23 cellular contexts compared by ENCODE assay signal in genomic region chr10:50517626-50518025, GRCh38.
"Had no signal": no experiment of that assay in that cellular context is flagged by ENCODE, and none has a peak within 500 bp of the region (broad histone marks: within the 10 kb centered on the region; RNA-seq: fewer than 3 reads in every experiment).

No MANE protein-coding gene starts in this region.

- DNase-seq: activated B cell treated with CpG ODN at 0.5 μM for 24 hours; activated CD4-positive, alpha-beta T cell treated with anti-CD3 and anti-CD28 coated beads for 36 hours; activated CD4-positive, alpha-beta T cell treated with anti-CD3 and anti-CD28 coated beads, Interleukin-2, amount 50 U/mL, for 4 hours; activated CD8-positive, alpha-beta memory T cell treated with anti-CD3 and anti-CD28 coated beads, Interleukin-2, amount 50 U/mL, for 48 hours; activated naive CD4-positive, alpha-beta T cell treated with Interleukin-2 at 50 U/mL for 16 hours; activated T-cell treated with anti-CD3 and anti-CD28 coated beads, Interleukin-2, amount 50 U/mL, for 4 hours; cortex of kidney; foreskin melanocyte; glutamatergic neuron; hippocampal formation; mesendoderm; mucosa of descending colon; occipital lobe; posterior cingulate gyrus; right lobe of liver; stimulated activated CD4-positive, alpha-beta T cell treated with anti-CD3 and anti-CD28 coated beads, Interleukin-2, amount 100 ng/mL, for 24 hours; stimulated activated naive CD8-positive, alpha-beta T cell treated with anti-CD3 and anti-CD28 coated beads, Interleukin-15, amount 100 ng/mL, for 72 hours; T1000 had no signal

- H3K9me3 Mint-ChIP-seq: activated B cell treated with CpG ODN at 0.5 μM for 24 hours; activated T-cell treated with anti-CD3 and anti-CD28 coated beads, Interleukin-2, amount 50 U/mL, for 4 hours; neural crest cell; stimulated activated effector memory CD8-positive, alpha-beta T cell treated with anti-CD3 and anti-CD28 coated beads, Interleukin-12 subunit alpha, Interleukin-12 subunit beta, amount 100 ng/mL, for 72 hours; stimulated activated naive CD8-positive, alpha-beta T cell treated with anti-CD3 and anti-CD28 coated beads, Interleukin-15, amount 100 ng/mL, for 72 hours had no signal

- ATAC-seq: activated CD4-positive, alpha-beta T cell treated with anti-CD3 and anti-CD28 coated beads for 36 hours; activated T-cell treated with anti-CD3 and anti-CD28 coated beads, Interleukin-2, amount 50 U/mL, for 4 hours; mucosa of descending colon; right lobe of liver; stimulated activated effector memory CD8-positive, alpha-beta T cell treated with anti-CD3 and anti-CD28 coated beads, Interleukin-12 subunit alpha, Interleukin-12 subunit beta, amount 100 ng/mL, for 72 hours; stimulated activated naive CD8-positive, alpha-beta T cell treated with anti-CD3 and anti-CD28 coated beads, Interleukin-15, amount 100 ng/mL, for 72 hours had no signal

- H3K36me3 Mint-ChIP-seq: stimulated activated effector memory CD8-positive, alpha-beta T cell treated with anti-CD3 and anti-CD28 coated beads, Interleukin-12 subunit alpha, Interleukin-12 subunit beta, amount 100 ng/mL, for 72 hours had no signal

- H3K27ac Mint-ChIP-seq: activated B cell treated with CpG ODN at 0.5 μM for 24 hours; activated CD4-positive, alpha-beta T cell treated with anti-CD3 and anti-CD28 coated beads for 36 hours; stimulated activated effector memory CD8-positive, alpha-beta T cell treated with anti-CD3 and anti-CD28 coated beads, Interleukin-12 subunit alpha, Interleukin-12 subunit beta, amount 100 ng/mL, for 72 hours had no signal

- H3K4me3 ChIP-seq: ascending aorta, mucosa of descending colon, right lobe of liver, skin epidermis, tibial nerve had no signal

- H3K4me3 Mint-ChIP-seq: activated B cell treated with CpG ODN at 0.5 μM for 24 hours; activated CD4-positive, alpha-beta T cell treated with anti-CD3 and anti-CD28 coated beads for 36 hours; activated T-cell treated with anti-CD3 and anti-CD28 coated beads, Interleukin-2, amount 50 U/mL, for 4 hours; neural crest cell; stimulated activated effector memory CD8-positive, alpha-beta T cell treated with anti-CD3 and anti-CD28 coated beads, Interleukin-12 subunit alpha, Interleukin-12 subunit beta, amount 100 ng/mL, for 72 hours; stimulated activated naive CD8-positive, alpha-beta T cell treated with anti-CD3 and anti-CD28 coated beads, Interleukin-15, amount 100 ng/mL, for 72 hours had no signal

- H3K27me3 Mint-ChIP-seq: activated B cell treated with CpG ODN at 0.5 μM for 24 hours; activated CD4-positive, alpha-beta T cell treated with anti-CD3 and anti-CD28 coated beads for 36 hours; stimulated activated naive CD8-positive, alpha-beta T cell treated with anti-CD3 and anti-CD28 coated beads, Interleukin-15, amount 100 ng/mL, for 72 hours had no signal
